Comparison of ENCODE assay signal across 8 cellular contexts in the genomic region with DNA sequence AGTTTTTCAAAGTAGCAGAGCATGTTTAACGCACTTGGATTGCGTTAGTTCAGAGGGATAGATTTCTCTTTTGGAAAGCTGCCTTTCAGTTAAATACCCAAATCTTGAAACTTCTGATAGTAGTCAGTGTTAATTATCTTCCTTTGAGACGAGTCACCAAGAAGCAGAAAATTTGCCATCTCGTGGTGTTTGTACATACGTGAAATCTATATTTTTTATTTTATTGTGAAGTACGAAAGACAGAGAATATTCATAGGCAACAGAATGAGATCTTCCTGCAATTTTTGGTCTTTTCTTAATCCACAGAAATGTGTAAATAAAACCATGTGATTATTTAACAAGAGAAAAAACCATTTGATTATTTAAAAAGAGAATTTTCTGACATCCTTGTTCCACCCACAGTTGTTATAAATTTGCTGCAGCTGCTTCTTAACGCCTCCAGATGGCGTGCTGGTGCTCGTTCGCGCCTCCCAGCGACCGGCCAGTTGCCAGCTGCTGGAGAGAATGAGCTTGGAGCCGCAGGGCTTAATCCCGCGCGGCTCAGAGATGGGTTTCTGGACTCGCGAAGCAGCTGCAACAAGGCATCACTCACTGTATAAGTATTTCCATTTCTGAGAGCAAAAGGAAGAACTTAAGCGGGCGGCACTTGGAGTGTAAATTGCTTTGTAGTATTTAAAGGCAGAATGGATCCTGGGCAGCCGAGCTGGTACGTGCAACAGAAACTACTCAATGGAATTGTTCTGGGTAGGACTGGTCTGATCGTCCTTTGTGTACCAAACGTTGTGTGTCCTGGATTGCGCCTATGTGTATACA. TPM values are rescaled to one million over a fixed set of nuclear protein-coding genes. Genes with fewer than 3 reads are reported as not detected.
A peak's percentile ranks its signal among the peaks of the same experiment; 100 is the strongest.
DNase-seq lines count a peak whose midpoint lies in the region; ATAC-seq, FAIRE-seq and TF ChIP-seq lines count a peak whose summit lies in the region.

No MANE protein-coding gene starts in this region.

- no peaks in the 10 kb centered on the region for H3K23me2 ChIP-seq in H1 (ENCODE audit: low read depth, low read length)

- peaks cover 4% of the 10 kb centered on the region for H3K4me1 Mint-ChIP-seq in T-helper 1 cell treated with Interleukin-12 subunit alpha and Interleukin-12 subunit beta and Interleukin-4 antibody, amounts not matched to agents 30 μg/mL and 1 μg/mL, for 36 hours (ENCODE audit: low read depth)
- no peaks in the 10 kb centered on the region for H3K4me1 Mint-ChIP-seq in memory B cell

- no peak for TF ChIP-seq POLR2A in H1 (IDR thresholded peaks at IDR 0.05; ENCODE audit: control extremely low read depth in 1 of 2, low read depth in 2 of 2, low read length in 2 of 2)

- peaks cover 4% of the 10 kb centered on the region for H3K27me3 ChIP-seq in BE2C
- peaks cover 0 to 5% (median 0%) of the 10 kb centered on the region in 4 experiments; a peak in 1 of 7 replicates for H3K27me3 ChIP-seq in H1 (replicated peaks in 1 of 4; ENCODE audit: control insufficient read depth in 3 of 4, extremely low read depth in 1 of 4, insufficient read depth in 3 of 4, low read length in 3 of 4)

- no peak overlapping the region for H3K18ac ChIP-seq in H1 (ENCODE audit: extremely low read depth, low read length)

- peak overlapping the region; percentile 7 to 65; a peak in 3 of 4 replicates for H3K4me2 ChIP-seq in H1 (ENCODE audit: insufficient read depth in 1 of 2, low read depth in 2 of 2, low read length in 2 of 2)

- no peak overlapping the region for H2BK120ac ChIP-seq in H1 (replicated peaks; ENCODE audit: low read depth, low read length)

- DNase-seq in BE2C (peak; percentile 84), NCI-H187 treated with DMSO at 0.1 percent for 48 hours (lab: John Stamatoyannopoulos, UW) (peak; percentile 41), H1 (ENCODE audit: low read depth in 1 of 2, low spot score in 2 of 2) (peak in 1 of 2 experiments; percentile 66), memory B cell (ENCODE audit: low spot score in 2 of 2) (no peak), substantia nigra (lab: John Stamatoyannopoulos, UW) (peak in 42 of 49 donors; percentile 17 to 81 (median 60))

- H3K23ac ChIP-seq in H1 (ENCODE audit: insufficient read length): no peak overlapping the region

- no peak overlapping the region for H4K5ac ChIP-seq in H1 (ENCODE audit: insufficient read length, low read depth, low read length)

- H3K4me1 ChIP-seq in BE2C (no peaks in the 10 kb centered on the region), H1 (replicated peaks in 1 of 4; ENCODE audit: control insufficient read depth in 3 of 4, insufficient read depth in 4 of 4, low read length in 3 of 4) (no peaks in the 10 kb centered on the region)

- no peaks in the 10 kb centered on the region for H3K79me1 ChIP-seq in H1 (ENCODE audit: low read depth, low read length)

- no peak overlapping the region for H2BK5ac ChIP-seq in H1 (ENCODE audit: low read depth, low read length)

- H3K14ac ChIP-seq in H1 (ENCODE audit: insufficient read length): no peak overlapping the region

- H3K9me3 ChIP-seq in BE2C (no peaks in the 10 kb centered on the region), H1 (ENCODE audit: insufficient read depth in 2 of 2, low read depth in 1 of 2, low read length in 1 of 2) (no peaks in the 10 kb centered on the region)

- H3K9me3 Mint-ChIP-seq in T-helper 1 cell treated with Interleukin-12 subunit alpha and Interleukin-12 subunit beta and Interleukin-4 antibody, amounts not matched to agents 30 μg/mL and 1 μg/mL, for 36 hours: no peaks in the 10 kb centered on the region
- H3K9me3 Mint-ChIP-seq in memory B cell: peaks cover 3% of the 10 kb centered on the region

- no peak overlapping the region for H3K27ac ChIP-seq in H1 (ENCODE audit: low read depth, low read length)
- no peak overlapping the region for H3K27ac ChIP-seq in substantia nigra (ENCODE audit: low read depth, low read length, poor library complexity, severe bottlenecking)

- H3K4me3 ChIP-seq in BE2C (ENCODE audit: low read depth, low read length) (peak overlapping the region; percentile 44), H1 (ENCODE audit: extremely low read depth in 1 of 4, insufficient read depth in 2 of 4, low read depth in 3 of 4, low read length in 4 of 4) (peak overlapping the region in 1 of 4 experiments; percentile 51; a peak in 3 of 8 replicates)

- H3K27ac Mint-ChIP-seq in T-helper 1 cell treated with Interleukin-12 subunit alpha and Interleukin-12 subunit beta and Interleukin-4 antibody, amounts not matched to agents 30 μg/mL and 1 μg/mL, for 36 hours: no peak overlapping the region
- H3K27ac Mint-ChIP-seq in memory B cell: no peak overlapping the region

- no peak overlapping the region for H4K91ac ChIP-seq in H1 (replicated peaks; ENCODE audit: insufficient read length, low read length)

- no peak overlapping the region for H4K8ac ChIP-seq in H1 (ENCODE audit: extremely low read depth, insufficient read depth, low read length)

- H3K36me3 Mint-ChIP-seq in T-helper 1 cell treated with Interleukin-12 subunit alpha and Interleukin-12 subunit beta and Interleukin-4 antibody, amounts not matched to agents 30 μg/mL and 1 μg/mL, for 36 hours (ENCODE audit: low read depth): no peaks in the 10 kb centered on the region
- H3K36me3 Mint-ChIP-seq in memory B cell: no peaks in the 10 kb centered on the region

- ATAC-seq in GM18861 (IDR thresholded peaks at IDR 0.05; ENCODE audit: unreplicated experiment) (peak; percentile 95), HG03025 (IDR thresholded peaks at IDR 0.05; ENCODE audit: low FRiP score, unreplicated experiment) (peak; percentile 95), memory B cell (ENCODE audit: low read depth) (peak; percentile 15)

- H3K56ac ChIP-seq in H1 (replicated peaks; ENCODE audit: insufficient read length, low read depth, low read length): no peak overlapping the region

- TF ChIP-seq EP300 in H1 (IDR thresholded peaks at IDR 0.05; ENCODE audit: borderline replicate concordance in 1 of 2, low read depth in 2 of 2, low read length in 2 of 2): no peak

- H4K20me1 ChIP-seq in H1 (replicated peaks in 1 of 2; ENCODE audit: control insufficient read depth in 1 of 2, insufficient read depth in 2 of 2, low read length in 2 of 2): no peaks in the 10 kb centered on the region

- H2AFZ ChIP-seq in H1 (ENCODE audit: low read length): peak overlapping the region; percentile 93

- no peak overlapping the region for H2BK12ac ChIP-seq in H1 (ENCODE audit: low read depth, low read length)

- peak; percentile 67 to 79 for TF ChIP-seq RAD21 in H1 (IDR thresholded peaks at IDR 0.05 in 1 of 2, conservative IDR thresholded peaks at IDR 0.05 in 1 of 2; ENCODE audit: low read depth in 2 of 2, low read length in 2 of 2)

- H3K4me3 Mint-ChIP-seq in T-helper 1 cell treated with Interleukin-12 subunit alpha and Interleukin-12 subunit beta and Interleukin-4 antibody, amounts not matched to agents 30 μg/mL and 1 μg/mL, for 36 hours: peak overlapping the region; percentile 34
- H3K4me3 Mint-ChIP-seq in memory B cell: no peak overlapping the region

- POLR2A ChIA-PET in H1 (lab: Charles Lee; ENCODE audit: partially characterized antibody): interaction anchor here (0.6 to 0.7 kb wide), 2 partner anchors 61 to 844 kb away, joined by 3 read pairs; no protein-coding TSS in a partner anchor

- no peak overlapping the region for H2BK15ac ChIP-seq in H1 (ENCODE audit: low read length)

- CTCF ChIA-PET in H1 (lab: Charles Lee; ENCODE audit: partially characterized antibody): interaction anchor here (0.6 to 2.4 kb wide), 17 partner anchors 9 to 365 kb away, joined by 3 to 22 read pairs (median 4); no protein-coding TSS in a partner anchor

- no peak overlapping the region for H3K9ac ChIP-seq in H1 (replicated peaks in 1 of 4; ENCODE audit: extremely low read depth in 1 of 4, low read depth in 3 of 4, low read length in 3 of 4)

- peak; percentile 98 for TF ChIP-seq CTCF in BE2C (IDR thresholded peaks at IDR 0.05; ENCODE audit: low read depth, low read length)
- TF ChIP-seq CTCF in H1 (IDR thresholded peaks at IDR 0.05; ENCODE audit: control extremely low read depth in 1 of 3, insufficient read depth in 1 of 3, low read depth in 1 of 3, low read length in 3 of 3): peak; percentile 77 to 99 (median 83)

- no peak overlapping the region for H2AK5ac ChIP-seq in H1 (ENCODE audit: low read depth, low read length)

- H3K4ac ChIP-seq in H1 (replicated peaks; ENCODE audit: insufficient read length, low read depth, low read length): no peak overlapping the region

- WGBS in H1 (ENCODE audit: extremely low coverage in 1 of 2, insufficient coverage in 1 of 2, insufficient read length in 1 of 2, insufficient replicate concordance in 2 of 2, low coverage in 1 of 2, low lambda C conversion rate in 2 of 2, missing lambda C conversion rate in 1 of 2), 2 experiments: 34% methylated on average over 26 of the region's 26 CpGs; no CpG with 5 or more reads in 1 of the 2 experiments

- no peak overlapping the region for H2BK20ac ChIP-seq in H1 (ENCODE audit: low read length)

- FAIRE-seq in H1 (lab: Jason Lieb, UNC): no peak

- H3K36me3 ChIP-seq in BE2C (no peaks in the 10 kb centered on the region), H1 (ENCODE audit: control insufficient read depth in 2 of 4, insufficient read depth in 4 of 4, low read length in 3 of 4) (no peaks in the 10 kb centered on the region)

- peaks cover 4% of the 10 kb centered on the region for H3K27me3 Mint-ChIP-seq in T-helper 1 cell treated with Interleukin-12 subunit alpha and Interleukin-12 subunit beta and Interleukin-4 antibody, amounts not matched to agents 30 μg/mL and 1 μg/mL, for 36 hours (ENCODE audit: low read depth)
- no peaks in the 10 kb centered on the region for H3K27me3 Mint-ChIP-seq in memory B cell

- no peaks in the 10 kb centered on the region for H3K79me2 ChIP-seq in H1 (ENCODE audit: control insufficient read depth in 1 of 2, insufficient read depth in 2 of 2, low read length in 2 of 2)

TF ChIP-seq in H1, 55 proteins besides CTCF, POLR2A, EP300 and RAD21 (continues in another document):
- TF ChIP-seq SP2 (IDR thresholded peaks at IDR 0.05; ENCODE audit: low read length): no peak
- TF ChIP-seq HDAC6 (IDR thresholded peaks at IDR 0.05; ENCODE audit: low read depth, low read length): no peak
- no peak for TF ChIP-seq TCF12 (IDR thresholded peaks at IDR 0.05; ENCODE audit: low read depth, low read length)
- TF ChIP-seq, protein P1, sequence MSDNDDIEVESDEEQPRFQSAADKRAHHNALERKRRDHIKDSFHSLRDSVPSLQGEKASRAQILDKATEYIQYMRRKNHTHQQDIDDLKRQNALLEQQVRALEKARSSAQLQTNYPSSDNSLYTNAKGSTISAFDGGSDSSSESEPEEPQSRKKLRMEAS (IDR thresholded peaks at IDR 0.05): 0 out of 2 replicates have a peak, but pooled peaks have one; percentile 20

RNA-seq across cellular contexts. Expression of a gene that starts 10.5 kb away (rescaled TPM):
- not detected for polyA plus RNA-seq in BE2C (2012; ENCODE audit: insufficient read depth, insufficient read length, low read depth)
- total RNA-seq in H1 (2021; fragmentation: NEBNext Ultra II Directional; extraction: Animal tissue kit (Norgen Biotek cat#: 25700)): 3.2 and 3.4 TPM in 2 replicates
- 0.71 and 1.1 TPM in 2 replicates for polyA plus RNA-seq in H1 (2011; rRNA removed)
- 1.2 TPM for polyA plus RNA-seq in H1 (2011; cell fraction: cytosol; rRNA removed)
- polyA plus RNA-seq in H1 (2011; cell fraction: nucleus; rRNA removed): 1.5 TPM
- 1.3 to 1.8 TPM (median 1.6 TPM) in 4 replicates for polyA plus RNA-seq in H1 (2012, experiment 1 of 2)
- polyA plus RNA-seq in H1 (2012, experiment 2 of 2): 0.63 TPM
- 3.2 TPM for polyA plus RNA-seq in H1 (2013, experiment 1 of 2)
- polyA plus RNA-seq in H1 (2013, experiment 2 of 2): 2.7 TPM
- polyA minus RNA-seq in H1 (2011; rRNA and poly(A)+ RNA removed): 3.0 and 3.9 TPM in 2 replicates
- polyA minus RNA-seq in H1 (2011; cell fraction: cytosol; rRNA and poly(A)+ RNA removed): 1.5 TPM
- 2.9 TPM for polyA minus RNA-seq in H1 (2011; cell fraction: nucleus; rRNA and poly(A)+ RNA removed)

Comparison
In these comparisons a context has a peak if more than half of its experiments do, and no peak if none do; other contexts are left out.
1. DNase-seq: peak in BE2C (single experiment), NCI-H187 treated with DMSO at 0.1 percent for 48 hours (single experiment) and substantia nigra (42 of 49); none in memory B cell (0 of 2).
2. ATAC-seq: peak in every context shown above with its lines; median percentile 95 in GM18861; 95 in HG03025; 15 in memory B cell.